In genomic region chr19:23762884-23763711, GRCh38 we compare ENCODE assay signal across 8 cellular contexts. TPM values are rescaled to one million over a fixed set of nuclear protein-coding genes. Genes with fewer than 3 reads are reported as not detected.
DNase-seq lines count a peak whose midpoint lies in the region; ATAC-seq, FAIRE-seq and TF ChIP-seq lines count a peak whose summit lies in the region.

No MANE protein-coding gene starts in this region.

- DNase-seq in AG04450 (ENCODE audit: low read depth, low spot score): no peak
- peak; percentile 94 for DNase-seq in KG1 (lab: John Stamatoyannopoulos, UW)
- peak; percentile 80 for DNase-seq in activated CD4-positive, CD25-positive, alpha-beta regulatory T cell treated with anti-CD3 and anti-CD28 coated beads, Interleukin-2, amount 50 U/mL, for 72 hours
- peak; percentile 95 for DNase-seq in cerebellar cortex (ENCODE audit: low spot score)
- no peak for DNase-seq in keratinocyte (ENCODE audit: low read depth, low spot score)
- DNase-seq in stimulated activated CD4-positive, alpha-beta T cell treated with anti-CD3 and anti-CD28 coated beads, Interleukin-15, amount 100 ng/mL, for 1 hour (ENCODE audit: low read depth in 1 of 2, low spot score in 1 of 2): peak; percentile 68 to 72
- no peak for DNase-seq in urothelium cell line (ENCODE audit: low spot score)

- POLR2A ChIA-PET in AG04450 (lab: Yijun Ruan, JAX): interaction anchor here (0.6 kb wide), 1 partner anchor 490 kb away, joined by 3 read pairs; no protein-coding TSS in a partner anchor

- H3K9me1 ChIP-seq in keratinocyte (ENCODE audit: control insufficient read depth, extremely low read depth, insufficient read depth, low read length): no peaks in the 10 kb centered on the region

- H4K20me1 ChIP-seq in keratinocyte (ENCODE audit: control insufficient read depth, extremely low read depth, insufficient read depth, low read length): no peaks in the 10 kb centered on the region

- dilution Hi-C loops in keratinocyte (cut with MboI; ENCODE audit: extremely low pct_ligation_motif_present, low sequenced_read_pairs): no loop called here

- peaks cover 22% of the 10 kb centered on the region for H3K9me3 ChIP-seq in AG04450 (ENCODE audit: control insufficient read depth, insufficient read depth, low read length)
- no peaks in the 10 kb centered on the region for H3K9me3 ChIP-seq in keratinocyte (ENCODE audit: control insufficient read depth, low read depth, low read length)

- H3K4me1 ChIP-seq in keratinocyte (ENCODE audit: control insufficient read depth, extremely low read depth, insufficient read depth, low read length): peaks cover 3% of the 10 kb centered on the region

- H3K4me2 ChIP-seq in keratinocyte (ENCODE audit: control insufficient read depth, extremely low read depth, insufficient read depth, low read depth, low read length): peak overlapping the region; percentile 87

- H3K9ac ChIP-seq in keratinocyte (ENCODE audit: control insufficient read depth, extremely low read depth, insufficient read depth, low read length): peak overlapping the region; percentile 77

- FAIRE-seq in keratinocyte (lab: Jason Lieb, UNC) (no peak), urothelium cell line (lab: Jason Lieb, UNC) (no peak)

- no peaks in the 10 kb centered on the region for H3K79me2 ChIP-seq in keratinocyte (ENCODE audit: control insufficient read depth, insufficient read depth, low read length)

- H3K27me3 ChIP-seq in AG04450 (ENCODE audit: control insufficient read depth, insufficient read depth, low read length): no peaks in the 10 kb centered on the region
- H3K27me3 ChIP-seq in keratinocyte (ENCODE audit: control insufficient read depth, extremely low read depth, insufficient read depth, low read length): no peaks in the 10 kb centered on the region

- no peak for TF ChIP-seq CTCF in AG04450 (IDR thresholded peaks at IDR 0.05; ENCODE audit: low read depth, low read length)
- no peak for TF ChIP-seq CTCF in keratinocyte (optimal IDR thresholded peaks at IDR 0.05 in 1 of 3, IDR thresholded peaks at IDR 0.05 in 1 of 3, conservative IDR thresholded peaks at IDR 0.05 in 1 of 3; ENCODE audit: extremely low read depth in 1 of 3, insufficient read depth in 2 of 3, low read length in 3 of 3)

- H3K27ac ChIP-seq in AG04450 (ENCODE audit: low read depth, low read length) (no peak overlapping the region), keratinocyte (ENCODE audit: control insufficient read depth, insufficient read depth, low read length) (peak overlapping the region; percentile 68)

- peak overlapping the region; percentile 66 for H3K4me3 ChIP-seq in AG04450 (ENCODE audit: low read depth, low read length)
- H3K4me3 ChIP-seq in keratinocyte (ENCODE audit: control insufficient read depth in 2 of 3, extremely low read depth in 1 of 3, insufficient read depth in 2 of 3, low read depth in 1 of 3, low read length in 3 of 3): peak overlapping the region; percentile 75 to 86 (median 81)

- peaks cover 0 to 1% of the 10 kb centered on the region in 2 experiments for H3K36me3 ChIP-seq in keratinocyte (ENCODE audit: control insufficient read depth in 2 of 2, extremely low read depth in 1 of 2, insufficient read depth in 2 of 2, low read length in 2 of 2)

- peak overlapping the region; percentile 96 for H2AFZ ChIP-seq in keratinocyte (ENCODE audit: control insufficient read depth, low read length)

- ATAC-seq in GM18909 (IDR thresholded peaks at IDR 0.05; ENCODE audit: poor library complexity, unreplicated experiment): peak; percentile 72

- CTCF ChIA-PET in AG04450 (lab: Charles Lee): no interaction called here

RNA-seq across cellular contexts. Expression of gene ZNF681, which starts 4.4 kb away (rescaled TPM):
- polyA plus RNA-seq in AG04450 (2011; rRNA removed) (0.36 and 0.82 TPM in 2 replicates), keratinocyte (0.96 to 1.4 TPM (median 1.1 TPM) in 3 replicates)
- polyA minus RNA-seq in AG04450 (2011; rRNA and poly(A)+ RNA removed): 0.39 and 0.78 TPM in 2 replicates
- polyA plus RNA-seq in keratinocyte (2011; ENCODE audit: low read depth): 2.4 TPM
- polyA plus RNA-seq in keratinocyte (2011; cell fraction: cytosol; rRNA removed): 0.43 and 1.00 TPM in 2 replicates
- 1.9 and 2.5 TPM in 2 replicates for polyA plus RNA-seq in keratinocyte (2011; cell fraction: nucleus; rRNA removed)
- polyA plus RNA-seq in keratinocyte (2012; ENCODE audit: low replicate concordance): 1.5 and 2.4 TPM in 2 replicates
- 0.39 to 1.6 TPM (median 0.86 TPM) in 3 replicates for polyA minus RNA-seq in keratinocyte
- polyA minus RNA-seq in keratinocyte (2011; cell fraction: cytosol; rRNA and poly(A)+ RNA removed): 0.58 TPM
- polyA minus RNA-seq in keratinocyte (2011; cell fraction: nucleus; rRNA and poly(A)+ RNA removed): 1.3 and 3.4 TPM in 2 replicates

Comparison
In these comparisons a context has a peak if more than half of its experiments do, and no peak if none do; other contexts are left out.
1. DNase-seq: peak in KG1 (single experiment), activated CD4-positive, CD25-positive, alpha-beta regulatory T cell treated with anti-CD3 and anti-CD28 coated beads, Interleukin-2, amount 50 U/mL, for 72 hours (single experiment), cerebellar cortex (single experiment) and stimulated activated CD4-positive, alpha-beta T cell treated with anti-CD3 and anti-CD28 coated beads, Interleukin-15, amount 100 ng/mL, for 1 hour (2 of 2); none in AG04450 (single experiment), keratinocyte (single experiment) and urothelium cell line (single experiment).